ENCODE assay signal across 1 cellular context in the genomic region with DNA sequence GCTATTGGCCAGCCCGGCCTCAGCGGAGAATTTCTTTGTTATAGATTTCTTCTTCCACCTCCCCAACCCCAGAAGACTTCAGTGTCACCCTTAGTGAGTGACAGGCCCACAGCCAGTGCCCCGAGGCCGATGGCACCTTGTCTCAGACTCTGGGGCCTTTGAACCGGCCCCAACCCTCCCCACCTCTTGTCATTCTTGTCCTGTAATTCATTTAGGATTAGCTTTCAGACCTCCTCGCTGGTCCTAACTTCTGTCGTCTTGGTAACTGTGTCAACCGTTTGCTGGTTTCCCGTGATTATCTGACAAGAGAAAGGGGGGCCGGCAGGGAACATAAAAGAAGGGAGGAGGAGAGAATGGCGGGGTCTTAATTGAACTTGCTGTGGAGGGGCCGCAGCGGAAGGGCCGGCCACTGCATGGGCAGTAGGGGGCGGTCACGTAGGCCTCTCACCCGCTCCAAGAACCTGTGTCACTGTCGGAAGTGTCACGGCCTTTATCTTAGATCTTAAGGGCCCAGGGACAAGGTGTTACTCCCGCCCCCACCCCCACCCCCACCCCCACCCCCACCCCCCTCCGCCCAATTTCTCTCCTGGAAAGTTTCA.
TF ChIP-seq lines count a peak whose summit lies in the region.

No MANE protein-coding gene starts in this region.

TF ChIP-seq in K562, 482 proteins besides CTCF, POLR2A, EP300 and RAD21 (continued from another document and continues in another):
- TF ChIP-seq, protein P1, sequence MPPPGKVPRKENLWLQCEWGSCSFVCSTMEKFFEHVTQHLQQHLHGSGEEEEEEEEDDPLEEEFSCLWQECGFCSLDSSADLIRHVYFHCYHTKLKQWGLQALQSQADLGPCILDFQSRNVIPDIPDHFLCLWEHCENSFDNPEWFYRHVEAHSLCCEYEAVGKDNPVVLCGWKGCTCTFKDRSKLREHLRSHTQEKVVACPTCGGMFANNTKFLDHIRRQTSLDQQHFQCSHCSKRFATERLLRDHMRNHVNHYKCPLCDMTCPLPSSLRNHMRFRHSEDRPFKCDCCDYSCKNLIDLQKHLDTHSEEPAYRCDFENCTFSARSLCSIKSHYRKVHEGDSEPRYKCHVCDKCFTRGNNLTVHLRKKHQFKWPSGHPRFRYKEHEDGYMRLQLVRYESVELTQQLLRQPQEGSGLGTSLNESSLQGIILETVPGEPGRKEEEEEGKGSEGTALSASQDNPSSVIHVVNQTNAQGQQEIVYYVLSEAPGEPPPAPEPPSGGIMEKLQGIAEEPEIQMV (tag; conservative IDR thresholded peaks at IDR 0.05; ENCODE audit: low read depth), result no peak
- TF ChIP-seq, protein P2, sequence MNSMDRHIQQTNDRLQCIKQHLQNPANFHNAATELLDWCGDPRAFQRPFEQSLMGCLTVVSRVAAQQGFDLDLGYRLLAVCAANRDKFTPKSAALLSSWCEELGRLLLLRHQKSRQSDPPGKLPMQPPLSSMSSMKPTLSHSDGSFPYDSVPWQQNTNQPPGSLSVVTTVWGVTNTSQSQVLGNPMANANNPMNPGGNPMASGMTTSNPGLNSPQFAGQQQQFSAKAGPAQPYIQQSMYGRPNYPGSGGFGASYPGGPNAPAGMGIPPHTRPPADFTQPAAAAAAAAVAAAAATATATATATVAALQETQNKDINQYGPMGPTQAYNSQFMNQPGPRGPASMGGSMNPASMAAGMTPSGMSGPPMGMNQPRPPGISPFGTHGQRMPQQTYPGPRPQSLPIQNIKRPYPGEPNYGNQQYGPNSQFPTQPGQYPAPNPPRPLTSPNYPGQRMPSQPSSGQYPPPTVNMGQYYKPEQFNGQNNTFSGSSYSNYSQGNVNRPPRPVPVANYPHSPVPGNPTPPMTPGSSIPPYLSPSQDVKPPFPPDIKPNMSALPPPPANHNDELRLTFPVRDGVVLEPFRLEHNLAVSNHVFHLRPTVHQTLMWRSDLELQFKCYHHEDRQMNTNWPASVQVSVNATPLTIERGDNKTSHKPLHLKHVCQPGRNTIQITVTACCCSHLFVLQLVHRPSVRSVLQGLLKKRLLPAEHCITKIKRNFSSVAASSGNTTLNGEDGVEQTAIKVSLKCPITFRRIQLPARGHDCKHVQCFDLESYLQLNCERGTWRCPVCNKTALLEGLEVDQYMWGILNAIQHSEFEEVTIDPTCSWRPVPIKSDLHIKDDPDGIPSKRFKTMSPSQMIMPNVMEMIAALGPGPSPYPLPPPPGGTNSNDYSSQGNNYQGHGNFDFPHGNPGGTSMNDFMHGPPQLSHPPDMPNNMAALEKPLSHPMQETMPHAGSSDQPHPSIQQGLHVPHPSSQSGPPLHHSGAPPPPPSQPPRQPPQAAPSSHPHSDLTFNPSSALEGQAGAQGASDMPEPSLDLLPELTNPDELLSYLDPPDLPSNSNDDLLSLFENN (IDR thresholded peaks at IDR 0.05; ENCODE audit: low read depth in 2 of 2, low read length in 2 of 2), result no peak; a peak in 1 of 4 replicates
- TF ChIP-seq, protein P3, sequence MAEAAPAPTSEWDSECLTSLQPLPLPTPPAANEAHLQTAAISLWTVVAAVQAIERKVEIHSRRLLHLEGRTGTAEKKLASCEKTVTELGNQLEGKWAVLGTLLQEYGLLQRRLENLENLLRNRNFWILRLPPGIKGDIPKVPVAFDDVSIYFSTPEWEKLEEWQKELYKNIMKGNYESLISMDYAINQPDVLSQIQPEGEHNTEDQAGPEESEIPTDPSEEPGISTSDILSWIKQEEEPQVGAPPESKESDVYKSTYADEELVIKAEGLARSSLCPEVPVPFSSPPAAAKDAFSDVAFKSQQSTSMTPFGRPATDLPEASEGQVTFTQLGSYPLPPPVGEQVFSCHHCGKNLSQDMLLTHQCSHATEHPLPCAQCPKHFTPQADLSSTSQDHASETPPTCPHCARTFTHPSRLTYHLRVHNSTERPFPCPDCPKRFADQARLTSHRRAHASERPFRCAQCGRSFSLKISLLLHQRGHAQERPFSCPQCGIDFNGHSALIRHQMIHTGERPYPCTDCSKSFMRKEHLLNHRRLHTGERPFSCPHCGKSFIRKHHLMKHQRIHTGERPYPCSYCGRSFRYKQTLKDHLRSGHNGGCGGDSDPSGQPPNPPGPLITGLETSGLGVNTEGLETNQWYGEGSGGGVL (CRISPR knock-in tag; IDR thresholded peaks at IDR 0.05), result no peak
- TF ChIP-seq KAT8 (IDR thresholded peaks at IDR 0.05; ENCODE audit: low read depth), result no peak
- TF ChIP-seq ZSCAN32 (CRISPR knock-in tag; IDR thresholded peaks at IDR 0.05), result no peak
- TF ChIP-seq, protein P4, sequence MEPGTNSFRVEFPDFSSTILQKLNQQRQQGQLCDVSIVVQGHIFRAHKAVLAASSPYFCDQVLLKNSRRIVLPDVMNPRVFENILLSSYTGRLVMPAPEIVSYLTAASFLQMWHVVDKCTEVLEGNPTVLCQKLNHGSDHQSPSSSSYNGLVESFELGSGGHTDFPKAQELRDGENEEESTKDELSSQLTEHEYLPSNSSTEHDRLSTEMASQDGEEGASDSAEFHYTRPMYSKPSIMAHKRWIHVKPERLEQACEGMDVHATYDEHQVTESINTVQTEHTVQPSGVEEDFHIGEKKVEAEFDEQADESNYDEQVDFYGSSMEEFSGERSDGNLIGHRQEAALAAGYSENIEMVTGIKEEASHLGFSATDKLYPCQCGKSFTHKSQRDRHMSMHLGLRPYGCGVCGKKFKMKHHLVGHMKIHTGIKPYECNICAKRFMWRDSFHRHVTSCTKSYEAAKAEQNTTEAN (CRISPR knock-in tag; IDR thresholded peaks at IDR 0.05), result no peak
- TF ChIP-seq, protein P5, sequence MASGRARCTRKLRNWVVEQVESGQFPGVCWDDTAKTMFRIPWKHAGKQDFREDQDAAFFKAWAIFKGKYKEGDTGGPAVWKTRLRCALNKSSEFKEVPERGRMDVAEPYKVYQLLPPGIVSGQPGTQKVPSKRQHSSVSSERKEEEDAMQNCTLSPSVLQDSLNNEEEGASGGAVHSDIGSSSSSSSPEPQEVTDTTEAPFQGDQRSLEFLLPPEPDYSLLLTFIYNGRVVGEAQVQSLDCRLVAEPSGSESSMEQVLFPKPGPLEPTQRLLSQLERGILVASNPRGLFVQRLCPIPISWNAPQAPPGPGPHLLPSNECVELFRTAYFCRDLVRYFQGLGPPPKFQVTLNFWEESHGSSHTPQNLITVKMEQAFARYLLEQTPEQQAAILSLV (tag; IDR thresholded peaks at IDR 0.05), result no peak
- TF ChIP-seq ZNF134 (CRISPR knock-in tag; conservative IDR thresholded peaks at IDR 0.05), result no peak
- peak; percentile 66; the same call in 1 of the 2 replicates for TF ChIP-seq JUND (IDR thresholded peaks at IDR 0.05; ENCODE audit: borderline replicate concordance, low read depth, low read length)
- no peak; the same call in 2 of the 3 replicates for TF ChIP-seq JUND (tag; IDR thresholded peaks at IDR 0.05; ENCODE audit: borderline replicate concordance, low read depth, low read length)
- TF ChIP-seq EHMT2 (IDR thresholded peaks at IDR 0.05), result 0 out of 2 replicates have a peak, but pooled peaks have one; percentile 31
- peak; percentile 36 to 50; a peak in 1 of 4 replicates for TF ChIP-seq ARNT (IDR thresholded peaks at IDR 0.05)
- TF ChIP-seq, protein P6, sequence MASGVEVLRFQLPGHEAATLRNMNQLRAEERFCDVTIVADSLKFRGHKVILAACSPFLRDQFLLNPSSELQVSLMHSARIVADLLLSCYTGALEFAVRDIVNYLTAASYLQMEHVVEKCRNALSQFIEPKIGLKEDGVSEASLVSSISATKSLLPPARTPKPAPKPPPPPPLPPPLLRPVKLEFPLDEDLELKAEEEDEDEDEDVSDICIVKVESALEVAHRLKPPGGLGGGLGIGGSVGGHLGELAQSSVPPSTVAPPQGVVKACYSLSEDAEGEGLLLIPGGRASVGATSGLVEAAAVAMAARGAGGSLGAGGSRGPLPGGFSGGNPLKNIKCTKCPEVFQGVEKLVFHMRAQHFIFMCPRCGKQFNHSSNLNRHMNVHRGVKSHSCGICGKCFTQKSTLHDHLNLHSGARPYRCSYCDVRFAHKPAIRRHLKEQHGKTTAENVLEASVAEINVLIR (CRISPR knock-in tag; IDR thresholded peaks at IDR 0.05), result no peak
- TF ChIP-seq, protein P7, sequence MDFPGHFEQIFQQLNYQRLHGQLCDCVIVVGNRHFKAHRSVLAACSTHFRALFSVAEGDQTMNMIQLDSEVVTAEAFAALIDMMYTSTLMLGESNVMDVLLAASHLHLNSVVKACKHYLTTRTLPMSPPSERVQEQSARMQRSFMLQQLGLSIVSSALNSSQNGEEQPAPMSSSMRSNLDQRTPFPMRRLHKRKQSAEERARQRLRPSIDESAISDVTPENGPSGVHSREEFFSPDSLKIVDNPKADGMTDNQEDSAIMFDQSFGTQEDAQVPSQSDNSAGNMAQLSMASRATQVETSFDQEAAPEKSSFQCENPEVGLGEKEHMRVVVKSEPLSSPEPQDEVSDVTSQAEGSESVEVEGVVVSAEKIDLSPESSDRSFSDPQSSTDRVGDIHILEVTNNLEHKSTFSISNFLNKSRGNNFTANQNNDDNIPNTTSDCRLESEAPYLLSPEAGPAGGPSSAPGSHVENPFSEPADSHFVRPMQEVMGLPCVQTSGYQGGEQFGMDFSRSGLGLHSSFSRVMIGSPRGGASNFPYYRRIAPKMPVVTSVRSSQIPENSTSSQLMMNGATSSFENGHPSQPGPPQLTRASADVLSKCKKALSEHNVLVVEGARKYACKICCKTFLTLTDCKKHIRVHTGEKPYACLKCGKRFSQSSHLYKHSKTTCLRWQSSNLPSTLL (IDR thresholded peaks at IDR 0.05), result no peak
- TF ChIP-seq ZNF408 (CRISPR knock-in tag; IDR thresholded peaks at IDR 0.05; ENCODE audit: low read depth), result no peak
- no peak for TF ChIP-seq MAFG (tag; conservative IDR thresholded peaks at IDR 0.05)
- TF ChIP-seq, protein P8, sequence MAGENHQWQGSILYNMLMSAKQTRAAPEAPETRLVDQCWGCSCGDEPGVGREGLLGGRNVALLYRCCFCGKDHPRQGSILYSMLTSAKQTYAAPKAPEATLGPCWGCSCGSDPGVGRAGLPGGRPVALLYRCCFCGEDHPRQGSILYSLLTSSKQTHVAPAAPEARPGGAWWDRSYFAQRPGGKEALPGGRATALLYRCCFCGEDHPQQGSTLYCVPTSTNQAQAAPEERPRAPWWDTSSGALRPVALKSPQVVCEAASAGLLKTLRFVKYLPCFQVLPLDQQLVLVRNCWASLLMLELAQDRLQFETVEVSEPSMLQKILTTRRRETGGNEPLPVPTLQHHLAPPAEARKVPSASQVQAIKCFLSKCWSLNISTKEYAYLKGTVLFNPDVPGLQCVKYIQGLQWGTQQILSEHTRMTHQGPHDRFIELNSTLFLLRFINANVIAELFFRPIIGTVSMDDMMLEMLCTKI (IDR thresholded peaks at IDR 0.05; ENCODE audit: partially characterized antibody), result no peak
- no peak for TF ChIP-seq ZNF121 (CRISPR knock-in tag; conservative IDR thresholded peaks at IDR 0.05)
- TF ChIP-seq STAG1 (CRISPR knock-in tag; IDR thresholded peaks at IDR 0.05; ENCODE audit: borderline replicate concordance), result no peak
- no peak for TF ChIP-seq ZNF184 (CRISPR knock-in tag; IDR thresholded peaks at IDR 0.05)
- no peak for TF ChIP-seq CC2D1A (IDR thresholded peaks at IDR 0.05)
- 0 out of 2 replicates have a peak, but pooled peaks have one; percentile 7 for TF ChIP-seq POLR2AphosphoS2 (IDR thresholded peaks at IDR 0.05; ENCODE audit: low read length)
- no peak for TF ChIP-seq NR2F6 (CRISPR knock-in tag; IDR thresholded peaks at IDR 0.05)
- TF ChIP-seq, protein P9, sequence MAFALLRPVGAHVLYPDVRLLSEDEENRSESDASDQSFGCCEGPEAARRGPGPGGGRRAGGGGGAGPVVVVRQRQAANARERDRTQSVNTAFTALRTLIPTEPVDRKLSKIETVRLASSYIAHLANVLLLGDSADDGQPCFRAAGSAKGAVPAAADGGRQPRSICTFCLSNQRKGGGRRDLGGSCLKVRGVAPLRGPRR (CRISPR knock-in tag; IDR thresholded peaks at IDR 0.05), result no peak
- no peak for TF ChIP-seq ERF (CRISPR knock-in tag; IDR thresholded peaks at IDR 0.05)
- no peak for TF ChIP-seq U2AF1 (optimal IDR thresholded peaks at IDR 0.05; ENCODE audit: low read depth, low read length)
- TF ChIP-seq, protein P10, sequence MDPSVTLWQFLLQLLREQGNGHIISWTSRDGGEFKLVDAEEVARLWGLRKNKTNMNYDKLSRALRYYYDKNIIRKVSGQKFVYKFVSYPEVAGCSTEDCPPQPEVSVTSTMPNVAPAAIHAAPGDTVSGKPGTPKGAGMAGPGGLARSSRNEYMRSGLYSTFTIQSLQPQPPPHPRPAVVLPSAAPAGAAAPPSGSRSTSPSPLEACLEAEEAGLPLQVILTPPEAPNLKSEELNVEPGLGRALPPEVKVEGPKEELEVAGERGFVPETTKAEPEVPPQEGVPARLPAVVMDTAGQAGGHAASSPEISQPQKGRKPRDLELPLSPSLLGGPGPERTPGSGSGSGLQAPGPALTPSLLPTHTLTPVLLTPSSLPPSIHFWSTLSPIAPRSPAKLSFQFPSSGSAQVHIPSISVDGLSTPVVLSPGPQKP (CRISPR knock-in tag; IDR thresholded peaks at IDR 0.05), result no peak
- no peak for TF ChIP-seq THRAP3 (IDR thresholded peaks at IDR 0.05; ENCODE audit: borderline replicate concordance)
- TF ChIP-seq ZNF133 (CRISPR knock-in tag; IDR thresholded peaks at IDR 0.05), result no peak
- no peak for TF ChIP-seq NR2C1 (IDR thresholded peaks at IDR 0.05)
- no peak for TF ChIP-seq NR2C1 (tag; IDR thresholded peaks at IDR 0.05)
- no peak for TF ChIP-seq POLR3A (IDR thresholded peaks at IDR 0.05; ENCODE audit: borderline replicate concordance, extremely low read depth, insufficient read depth, insufficient read length)
- TF ChIP-seq, protein P11, sequence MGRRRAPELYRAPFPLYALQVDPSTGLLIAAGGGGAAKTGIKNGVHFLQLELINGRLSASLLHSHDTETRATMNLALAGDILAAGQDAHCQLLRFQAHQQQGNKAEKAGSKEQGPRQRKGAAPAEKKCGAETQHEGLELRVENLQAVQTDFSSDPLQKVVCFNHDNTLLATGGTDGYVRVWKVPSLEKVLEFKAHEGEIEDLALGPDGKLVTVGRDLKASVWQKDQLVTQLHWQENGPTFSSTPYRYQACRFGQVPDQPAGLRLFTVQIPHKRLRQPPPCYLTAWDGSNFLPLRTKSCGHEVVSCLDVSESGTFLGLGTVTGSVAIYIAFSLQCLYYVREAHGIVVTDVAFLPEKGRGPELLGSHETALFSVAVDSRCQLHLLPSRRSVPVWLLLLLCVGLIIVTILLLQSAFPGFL (CRISPR knock-in tag; IDR thresholded peaks at IDR 0.05), result no peak
- no peak for TF ChIP-seq BRD4 (IDR thresholded peaks at IDR 0.05)
- TF ChIP-seq, protein P12, sequence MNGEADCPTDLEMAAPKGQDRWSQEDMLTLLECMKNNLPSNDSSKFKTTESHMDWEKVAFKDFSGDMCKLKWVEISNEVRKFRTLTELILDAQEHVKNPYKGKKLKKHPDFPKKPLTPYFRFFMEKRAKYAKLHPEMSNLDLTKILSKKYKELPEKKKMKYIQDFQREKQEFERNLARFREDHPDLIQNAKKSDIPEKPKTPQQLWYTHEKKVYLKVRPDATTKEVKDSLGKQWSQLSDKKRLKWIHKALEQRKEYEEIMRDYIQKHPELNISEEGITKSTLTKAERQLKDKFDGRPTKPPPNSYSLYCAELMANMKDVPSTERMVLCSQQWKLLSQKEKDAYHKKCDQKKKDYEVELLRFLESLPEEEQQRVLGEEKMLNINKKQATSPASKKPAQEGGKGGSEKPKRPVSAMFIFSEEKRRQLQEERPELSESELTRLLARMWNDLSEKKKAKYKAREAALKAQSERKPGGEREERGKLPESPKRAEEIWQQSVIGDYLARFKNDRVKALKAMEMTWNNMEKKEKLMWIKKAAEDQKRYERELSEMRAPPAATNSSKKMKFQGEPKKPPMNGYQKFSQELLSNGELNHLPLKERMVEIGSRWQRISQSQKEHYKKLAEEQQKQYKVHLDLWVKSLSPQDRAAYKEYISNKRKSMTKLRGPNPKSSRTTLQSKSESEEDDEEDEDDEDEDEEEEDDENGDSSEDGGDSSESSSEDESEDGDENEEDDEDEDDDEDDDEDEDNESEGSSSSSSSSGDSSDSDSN (IDR thresholded peaks at IDR 0.05; ENCODE audit: borderline replicate concordance in 1 of 2, low read depth in 2 of 2, low read length in 2 of 2), result no peak; a peak in 3 of 4 replicates
- TF ChIP-seq ZNF24 (IDR thresholded peaks at IDR 0.05), result no peak
- 0 out of 2 replicates have a peak, but pooled peaks have one; percentile 2 for TF ChIP-seq SMC3 (conservative IDR thresholded peaks at IDR 0.05; ENCODE audit: insufficient read depth, low read depth, low read length)
- TF ChIP-seq PTBP1 (IDR thresholded peaks at IDR 0.05; ENCODE audit: low read depth, low read length), result no peak
